ENCODE assay signal across 1 cellular context in genomic region chr15:42495361-42496212, GRCh38.
TF ChIP-seq lines count a peak whose summit lies in the region.

Gene SNAP23 (plus strand): TSS chr15:42495634. CDS start chr15:42511847, 16,213 bp downstream.

TF ChIP-seq in HepG2, 621 proteins besides CTCF, POLR2A, EP300 and RAD21 (continued from another document and continues in another):
- TF ChIP-seq KLF9 (CRISPR knock-in tag; IDR thresholded peaks at IDR 0.05; ENCODE audit: low read depth) (peak; percentile 54; the same call in 1 of the 2 replicates), ZNF451 (CRISPR knock-in tag; IDR thresholded peaks at IDR 0.05) (0 out of 2 replicates have a peak, but pooled peaks have one; percentile 32), RFXAP (CRISPR knock-in tag; IDR thresholded peaks at IDR 0.05; ENCODE audit: borderline replicate concordance) (peak; percentile 87), ZNF619 (CRISPR knock-in tag; IDR thresholded peaks at IDR 0.05) (peak; percentile 82; the same call in 1 of the 2 replicates), GFI1 (CRISPR knock-in tag; IDR thresholded peaks at IDR 0.05; ENCODE audit: borderline replicate concordance) (no peak; the same call in 1 of the 2 replicates), ETV5 (CRISPR knock-in tag; IDR thresholded peaks at IDR 0.05; ENCODE audit: borderline replicate concordance) (peak; percentile 41; the same call in 1 of the 2 replicates), ATF4 (CRISPR knock-in tag; IDR thresholded peaks at IDR 0.05) (peak in 1 of 2 experiments; percentile 75; a peak in 1 of 4 replicates), NFYB (CRISPR knock-in tag; IDR thresholded peaks at IDR 0.05) (peak; percentile 95), SOX6 (IDR thresholded peaks at IDR 0.05) (no peak), SOX6 (CRISPR knock-in tag; IDR thresholded peaks at IDR 0.05) (0 out of 2 replicates have a peak, but pooled peaks have one; percentile 19), SPEN (CRISPR knock-in tag; IDR thresholded peaks at IDR 0.05; ENCODE audit: low read depth) (peak; percentile 55; the same call in 1 of the 2 replicates), JDP2 (CRISPR knock-in tag; IDR thresholded peaks at IDR 0.05; ENCODE audit: borderline replicate concordance) (no peak; the same call in 1 of the 2 replicates), ZMAT5 (CRISPR knock-in tag; IDR thresholded peaks at IDR 0.05; ENCODE audit: borderline replicate concordance, low read depth) (no peak), ARID4A (CRISPR knock-in tag; IDR thresholded peaks at IDR 0.05; ENCODE audit: borderline replicate concordance) (peak; percentile 89; the same call in 1 of the 2 replicates), HOXA9 (CRISPR knock-in tag; IDR thresholded peaks at IDR 0.05; ENCODE audit: borderline replicate concordance) (no peak), RBFOX2 (IDR thresholded peaks at IDR 0.05; ENCODE audit: low read depth, low read length) (peak; percentile 89), SALL1 (CRISPR knock-in tag; IDR thresholded peaks at IDR 0.05) (peak; percentile 71), HOXA7 (CRISPR knock-in tag; IDR thresholded peaks at IDR 0.05) (no peak), DRAP1 (CRISPR knock-in tag; IDR thresholded peaks at IDR 0.05) (peak; percentile 92), PAXIP1 (CRISPR knock-in tag; conservative IDR thresholded peaks at IDR 0.05) (peak; percentile 39; the same call in 1 of the 2 replicates), ZNF883 (CRISPR knock-in tag; IDR thresholded peaks at IDR 0.05; ENCODE audit: not compliant biosample characterization) (peak; percentile 36), SIX1 (CRISPR knock-in tag; IDR thresholded peaks at IDR 0.05; ENCODE audit: borderline replicate concordance) (0 out of 2 replicates have a peak, but pooled peaks have one; percentile 42), ZUFSP (CRISPR knock-in tag; IDR thresholded peaks at IDR 0.05; ENCODE audit: borderline replicate concordance) (no peak), HNRNPL (IDR thresholded peaks at IDR 0.05; ENCODE audit: low read depth, low read length) (no peak), ZNF768 (CRISPR knock-in tag; IDR thresholded peaks at IDR 0.05) (no peak), KLF11 (CRISPR knock-in tag; IDR thresholded peaks at IDR 0.05) (peak; percentile 96), ZNF549 (CRISPR knock-in tag; IDR thresholded peaks at IDR 0.05) (no peak), ZBTB4 (CRISPR knock-in tag; IDR thresholded peaks at IDR 0.05; ENCODE audit: borderline replicate concordance) (no peak), MED1 (CRISPR knock-in tag; IDR thresholded peaks at IDR 0.05) (0 out of 2 replicates have a peak, but pooled peaks have one; percentile 39), ZBTB20 (CRISPR knock-in tag; IDR thresholded peaks at IDR 0.05; ENCODE audit: borderline replicate concordance, low read depth) (0 out of 2 replicates have a peak, but pooled peaks have one; percentile 44), ZBTB2 (CRISPR knock-in tag; IDR thresholded peaks at IDR 0.05; ENCODE audit: low read depth) (no peak), RNF219 (CRISPR knock-in tag; IDR thresholded peaks at IDR 0.05) (no peak), PPARG (CRISPR knock-in tag; conservative IDR thresholded peaks at IDR 0.05) (no peak), ZNF775 (CRISPR knock-in tag; IDR thresholded peaks at IDR 0.05; ENCODE audit: borderline replicate concordance) (no peak), ZFY (CRISPR knock-in tag; IDR thresholded peaks at IDR 0.05) (peak; percentile 81), DNMT1 (CRISPR knock-in tag; IDR thresholded peaks at IDR 0.05) (no peak), ZNF350 (CRISPR knock-in tag; IDR thresholded peaks at IDR 0.05; ENCODE audit: borderline replicate concordance, low read depth) (peak; percentile 80), HNRNPLL (IDR thresholded peaks at IDR 0.05; ENCODE audit: low read depth, low read length, poor library complexity, severe bottlenecking) (peak; percentile 72), RFX5 (IDR thresholded peaks at IDR 0.05; ENCODE audit: low read depth, low read length) (0 out of 2 replicates have a peak, but pooled peaks have one; percentile 9), MAX (IDR thresholded peaks at IDR 0.05) (peak; percentile 79), KAT8 (CRISPR knock-in tag; IDR thresholded peaks at IDR 0.05) (peak; percentile 74; the same call in 1 of the 2 replicates)
